ENCODE assay signal across 13 cellular contexts in genomic region chr16:28985206-28985605, GRCh38. TPM values are rescaled to one million over a fixed set of nuclear protein-coding genes. Genes with fewer than 3 reads are reported as not detected.
A peak's percentile ranks its signal among the peaks of the same experiment; 100 is the strongest.
DNase-seq lines count a peak whose midpoint lies in the region; ATAC-seq and TF ChIP-seq lines count a peak whose summit lies in the region.
"Had no signal": no experiment of that assay in that cellular context is flagged by ENCODE, and none has a peak within 500 bp of the region (broad histone marks: within the 10 kb centered on the region; RNA-seq: fewer than 3 reads in every experiment).

No MANE protein-coding gene starts in this region.

- CTCF ChIA-PET in activated CD8-positive, alpha-beta T cell treated with anti-CD3 and anti-CD28 coated beads, Interleukin-2, amount 10 ng/mL, durations not matched to agents 7 days and 5 days (lab: Charles Lee) = interaction anchor here (2.0 to 3.0 kb wide), 2 partner anchors 8 to 39 kb away, joined by 7 to 17 read pairs; no protein-coding TSS in a partner anchor

- ATAC-seq in activated CD8-positive, alpha-beta T cell treated with anti-CD3 and anti-CD28 coated beads, Interleukin-2, amount 10 ng/mL, durations not matched to agents 7 days and 5 days = peak; percentile 31

- intact Hi-C loops in adrenal gland (cut with DNase I) = no loop called here

- TF ChIP-seq POLR2A in adrenal gland (IDR thresholded peaks at IDR 0.05) = no peak

- H3K4me1 Mint-ChIP-seq in activated CD8-positive, alpha-beta T cell treated with anti-CD3 and anti-CD28 coated beads, Interleukin-2, amount 10 ng/mL, durations not matched to agents 7 days and 5 days (ENCODE audit: low read depth) = peaks cover 56% of the 10 kb centered on the region

- H3K27ac ChIP-seq in urinary bladder (ENCODE audit: low read depth) = no peak overlapping the region
- no peak overlapping the region for H3K27ac ChIP-seq in adrenal gland

- no peaks in the 10 kb centered on the region for H3K27me3 ChIP-seq in mononuclear cell (ENCODE audit: insufficient read depth, low read length)
- no peaks in the 10 kb centered on the region for H3K27me3 ChIP-seq in adrenal gland

- H3K27me3 Mint-ChIP-seq in activated CD8-positive, alpha-beta T cell treated with anti-CD3 and anti-CD28 coated beads, Interleukin-2, amount 10 ng/mL, durations not matched to agents 7 days and 5 days (ENCODE audit: low read depth) = no peaks in the 10 kb centered on the region

- 80% methylated on average over 10 of the region's 10 CpGs for WGBS in urinary bladder
- WGBS in adrenal gland, 4 donors = 65 to 84% (median 72%) methylated on average over 2 to 10 of the region's 10 CpGs

- POLR2A ChIA-PET in activated CD8-positive, alpha-beta T cell treated with anti-CD3 and anti-CD28 coated beads, Interleukin-2, amount 10 ng/mL, durations not matched to agents 7 days and 5 days (lab: Charles Lee) = interaction anchor here (0.6 to 4.2 kb wide), 7 partner anchors 11 to 44 kb away, joined by 3 to 24 read pairs (median 9); partner anchors contain the start of gene NFATC2IP

- H3K4me3 ChIP-seq in mononuclear cell (ENCODE audit: low read length) = peak overlapping the region; percentile 67
- H3K4me3 ChIP-seq in urinary bladder (ENCODE audit: low read depth, low read length) = peak overlapping the region; percentile 36
- H3K4me3 ChIP-seq in adrenal gland = no peak overlapping the region

- peaks cover 89% of the 10 kb centered on the region for H3K36me3 Mint-ChIP-seq in activated CD8-positive, alpha-beta T cell treated with anti-CD3 and anti-CD28 coated beads, Interleukin-2, amount 10 ng/mL, durations not matched to agents 7 days and 5 days (ENCODE audit: low read depth)

- H3K27ac Mint-ChIP-seq in activated CD8-positive, alpha-beta T cell treated with anti-CD3 and anti-CD28 coated beads, Interleukin-2, amount 10 ng/mL, durations not matched to agents 7 days and 5 days = peak overlapping the region; percentile 95

- H3K36me3 ChIP-seq in urinary bladder (ENCODE audit: insufficient read depth) = peaks cover 5% of the 10 kb centered on the region
- peaks cover 0 to 44% of the 10 kb centered on the region in 2 donors for H3K36me3 ChIP-seq in adrenal gland (replicated peaks in 1 of 2)

- H3K4me1 ChIP-seq in mononuclear cell (ENCODE audit: insufficient read depth, low read length) = peaks cover 43% of the 10 kb centered on the region
- no peaks in the 10 kb centered on the region for H3K4me1 ChIP-seq in urinary bladder (ENCODE audit: insufficient read depth)
- H3K4me1 ChIP-seq in adrenal gland (replicated peaks in 1 of 2) = no peaks in the 10 kb centered on the region

- H3K9me3 ChIP-seq in mononuclear cell (ENCODE audit: low read depth, low read length) (no peaks in the 10 kb centered on the region), adrenal gland (replicated peaks in 1 of 3) (peaks cover 0 to 6% (median 0%) of the 10 kb centered on the region in 3 donors)

- H3K4me3 Mint-ChIP-seq in activated CD8-positive, alpha-beta T cell treated with anti-CD3 and anti-CD28 coated beads, Interleukin-2, amount 10 ng/mL, durations not matched to agents 7 days and 5 days = peak overlapping the region; percentile 100

- DNase-seq in activated gamma-delta T cell treated with Interleukin-2 at 50 U/mL for 16 hours (peak; percentile 25), activated gamma-delta T cell (lab: John Stamatoyannopoulos, UW) (no peak), HPDE6-E6E7 (ENCODE audit: extremely low spot score) (no peak), dermis blood vessel endothelial cell (no peak), adrenal gland (no peak)
- no peak for DNase-seq in activated CD8-positive, alpha-beta T cell treated with anti-CD3 and anti-CD28 coated beads, Interleukin-2, amount 10 ng/mL, durations not matched to agents 7 days and 5 days
- DNase-seq: amygdala, KG1, NCI-H345 had no signal

- peaks cover 11% of the 10 kb centered on the region for H3K9me3 Mint-ChIP-seq in activated CD8-positive, alpha-beta T cell treated with anti-CD3 and anti-CD28 coated beads, Interleukin-2, amount 10 ng/mL, durations not matched to agents 7 days and 5 days (ENCODE audit: insufficient read depth)

- no peak for TF ChIP-seq CTCF in adrenal gland (IDR thresholded peaks at IDR 0.05)

RNA-seq across cellular contexts. Expression of gene LAT, which starts 0.4 kb away (rescaled TPM):
- total RNA-seq in activated CD8-positive, alpha-beta T cell treated with anti-CD3 and anti-CD28 coated beads, Interleukin-2, amount 10 ng/mL, durations not matched to agents 7 days and 5 days = 100 to 1,000 TPM; 270 to 288 TPM
- total RNA-seq in mononuclear cell (34.0 TPM), urinary bladder (1.0 TPM), dermis blood vessel endothelial cell (0.68 and 1.2 TPM in 2 replicates), adrenal gland (1 to 10 TPM in 5 of 8 donors, under 1 TPM in 2, not detected in 1; 0.42 to 5.2 (median 1.7) TPM)
- polyA plus RNA-seq in urinary bladder (9.9 TPM), adrenal gland (10 to 100 TPM in 2 of 3 donors, 1 to 10 TPM in 1; 1.8 to 50.5 (median 19.0) TPM)

RNA-seq across cellular contexts. Expression of gene SPNS1, which starts 10.6 kb away (rescaled TPM):
- 10 to 100 TPM; 28.3 to 29.0 TPM for total RNA-seq in activated CD8-positive, alpha-beta T cell treated with anti-CD3 and anti-CD28 coated beads, Interleukin-2, amount 10 ng/mL, durations not matched to agents 7 days and 5 days
- total RNA-seq in mononuclear cell (18.7 TPM), urinary bladder (16.1 TPM), dermis blood vessel endothelial cell (33.4 and 49.7 TPM in 2 replicates), adrenal gland (10 to 100 TPM; 29.0 to 64.2 (median 37.9) TPM)
- polyA plus RNA-seq in urinary bladder (37.1 TPM), adrenal gland (100 to 1,000 TPM in 2 of 3 donors, 1 to 10 TPM in 1; 8.3 to 168 (median 114) TPM)

RNA-seq across cellular contexts. Expression of gene NFATC2IP, which starts 34.5 kb away (rescaled TPM):
- total RNA-seq in activated CD8-positive, alpha-beta T cell treated with anti-CD3 and anti-CD28 coated beads, Interleukin-2, amount 10 ng/mL, durations not matched to agents 7 days and 5 days = 100 to 1,000 TPM; 113 to 120 TPM
- total RNA-seq in mononuclear cell = 31.5 TPM
- total RNA-seq in urinary bladder = 22.2 TPM
- 25.2 TPM for polyA plus RNA-seq in urinary bladder
- 26.8 and 30.0 TPM in 2 replicates for total RNA-seq in dermis blood vessel endothelial cell
- 10 to 100 TPM in 7 of 8 donors, 1 to 10 TPM in 1; 7.7 to 23.9 (median 18.3) TPM for total RNA-seq in adrenal gland
- 10 to 100 TPM; 10.4 to 25.2 (median 18.3) TPM for polyA plus RNA-seq in adrenal gland

RNA-seq across cellular contexts. Expression of gene CD19, which starts 53.4 kb away (rescaled TPM):
- under 1 TPM; 0.52 to 0.68 TPM for total RNA-seq in activated CD8-positive, alpha-beta T cell treated with anti-CD3 and anti-CD28 coated beads, Interleukin-2, amount 10 ng/mL, durations not matched to agents 7 days and 5 days
- total RNA-seq in mononuclear cell (6.6 TPM), urinary bladder (0.16 TPM), dermis blood vessel endothelial cell (not detected in 2 replicates), adrenal gland (1 to 10 TPM in 1 of 8 donors, under 1 TPM in 5, not detected in 2; 0.32 to 1.8 (median 0.46) TPM)
- polyA plus RNA-seq in urinary bladder (0.70 TPM), adrenal gland (under 1 TPM; 0.26 to 0.88 (median 0.40) TPM)
- total RNA-seq: endothelial cell of umbilical vein, Right ventricle myocardium inferior had no signal

Comparison
In these comparisons a context has a peak if more than half of its experiments do, and no peak if none do; other contexts are left out.
1. H3K4me3 ChIP-seq: peak in mononuclear cell (single experiment) and urinary bladder (single experiment); none in adrenal gland (0 of 4).